In genomic region chr6:113220832-113221231, GRCh38 we compare ENCODE assay signal across 23 cellular contexts.
"Had no signal": no experiment of that assay in that cellular context is flagged by ENCODE, and none has a peak within 500 bp of the region (broad histone marks: within the 10 kb centered on the region; RNA-seq: fewer than 3 reads in every experiment).

No MANE protein-coding gene starts in this region.

- H3K27ac ChIP-seq: colonic mucosa, coronary artery, dorsolateral prefrontal cortex, epithelial cell of prostate, esophagus muscularis mucosa, esophagus squamous epithelium, foreskin keratinocyte, gastrocnemius medialis, gastroesophageal sphincter, heart left ventricle, heart right ventricle had no signal

- H3K4me1 ChIP-seq: colonic mucosa, esophagus muscularis mucosa, esophagus squamous epithelium, foreskin keratinocyte, gastrocnemius medialis, gastroesophageal sphincter, heart left ventricle, heart right ventricle had no signal

- H3K4me3 ChIP-seq: colonic mucosa, coronary artery, dorsolateral prefrontal cortex, esophagus muscularis mucosa, esophagus squamous epithelium, gastrocnemius medialis, gastroesophageal sphincter, heart left ventricle, heart right ventricle had no signal

- ATAC-seq: effector memory CD8-positive, alpha-beta T cell; esophagus mucosa; foreskin keratinocyte; gastrocnemius medialis; gastroesophageal sphincter; heart left ventricle; heart right ventricle had no signal

- H3K9me3 ChIP-seq: colonic mucosa, esophagus muscularis mucosa, esophagus squamous epithelium, gastrocnemius medialis, gastroesophageal sphincter had no signal

- H3K36me3 ChIP-seq: colonic mucosa, esophagus muscularis mucosa, esophagus squamous epithelium, gastrocnemius medialis, gastroesophageal sphincter, heart left ventricle, heart right ventricle had no signal

- DNase-seq: colonic mucosa; cortex of kidney; dermis blood vessel endothelial cell; dorsolateral prefrontal cortex; effector CD4-positive, alpha-beta T cell; effector CD8-positive, alpha-beta T cell; effector memory CD4-positive, alpha-beta T cell; effector memory CD8-positive, alpha-beta T cell; endodermal cell; erythroblast; esophagus squamous epithelium; foreskin keratinocyte; foreskin melanocyte; gastrocnemius medialis; glutamatergic neuron; head of caudate nucleus; heart left ventricle; heart right ventricle had no signal

- H3K27me3 ChIP-seq: colonic mucosa, dorsolateral prefrontal cortex, esophagus muscularis mucosa, esophagus squamous epithelium, foreskin keratinocyte, gastrocnemius medialis, gastroesophageal sphincter, heart left ventricle, heart right ventricle had no signal
